ENCODE assay signal across 1 cellular context in the genomic region with DNA sequence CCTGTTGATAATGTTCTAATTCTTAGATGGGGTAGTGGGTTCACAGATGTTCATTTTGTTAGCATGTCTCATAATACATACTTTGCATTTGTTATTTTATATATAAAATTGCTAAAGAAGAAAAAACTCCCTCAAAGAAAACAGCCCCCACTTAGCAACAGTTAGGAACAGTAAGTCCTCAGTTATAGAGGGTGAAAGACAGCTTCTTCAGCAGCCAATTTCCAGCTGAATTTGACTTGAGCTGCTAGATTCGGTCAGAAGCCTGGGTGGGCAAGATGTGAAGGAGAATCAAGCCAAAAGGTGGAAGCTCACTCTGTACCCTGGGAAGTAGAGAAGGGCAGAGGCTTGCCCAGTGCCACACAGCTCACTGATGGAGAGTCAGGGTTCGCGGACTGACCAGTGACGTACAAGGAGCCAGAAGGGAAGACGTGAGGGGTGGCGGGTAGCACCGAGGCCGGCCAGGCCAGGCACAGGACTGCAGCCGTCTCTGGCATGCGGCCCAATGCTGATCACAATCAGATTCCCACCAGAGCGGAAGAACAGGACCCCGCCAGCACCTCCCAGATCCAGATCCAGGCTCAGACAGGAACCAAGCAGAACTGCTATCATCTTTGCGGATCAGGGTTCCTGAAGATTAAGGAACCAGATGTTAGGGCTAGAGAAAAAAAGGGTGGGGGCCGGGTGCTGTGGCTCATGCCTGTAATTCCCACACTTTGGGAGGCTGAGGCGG.
TF ChIP-seq lines count a peak whose summit lies in the region.

No MANE protein-coding gene starts in this region.

TF ChIP-seq in HepG2, 621 proteins besides CTCF, POLR2A, EP300 and RAD21:
- TF ChIP-seq ZNF598 (CRISPR knock-in tag; IDR thresholded peaks at IDR 0.05; ENCODE audit: borderline replicate concordance): no peak
- TF ChIP-seq, protein P1, sequence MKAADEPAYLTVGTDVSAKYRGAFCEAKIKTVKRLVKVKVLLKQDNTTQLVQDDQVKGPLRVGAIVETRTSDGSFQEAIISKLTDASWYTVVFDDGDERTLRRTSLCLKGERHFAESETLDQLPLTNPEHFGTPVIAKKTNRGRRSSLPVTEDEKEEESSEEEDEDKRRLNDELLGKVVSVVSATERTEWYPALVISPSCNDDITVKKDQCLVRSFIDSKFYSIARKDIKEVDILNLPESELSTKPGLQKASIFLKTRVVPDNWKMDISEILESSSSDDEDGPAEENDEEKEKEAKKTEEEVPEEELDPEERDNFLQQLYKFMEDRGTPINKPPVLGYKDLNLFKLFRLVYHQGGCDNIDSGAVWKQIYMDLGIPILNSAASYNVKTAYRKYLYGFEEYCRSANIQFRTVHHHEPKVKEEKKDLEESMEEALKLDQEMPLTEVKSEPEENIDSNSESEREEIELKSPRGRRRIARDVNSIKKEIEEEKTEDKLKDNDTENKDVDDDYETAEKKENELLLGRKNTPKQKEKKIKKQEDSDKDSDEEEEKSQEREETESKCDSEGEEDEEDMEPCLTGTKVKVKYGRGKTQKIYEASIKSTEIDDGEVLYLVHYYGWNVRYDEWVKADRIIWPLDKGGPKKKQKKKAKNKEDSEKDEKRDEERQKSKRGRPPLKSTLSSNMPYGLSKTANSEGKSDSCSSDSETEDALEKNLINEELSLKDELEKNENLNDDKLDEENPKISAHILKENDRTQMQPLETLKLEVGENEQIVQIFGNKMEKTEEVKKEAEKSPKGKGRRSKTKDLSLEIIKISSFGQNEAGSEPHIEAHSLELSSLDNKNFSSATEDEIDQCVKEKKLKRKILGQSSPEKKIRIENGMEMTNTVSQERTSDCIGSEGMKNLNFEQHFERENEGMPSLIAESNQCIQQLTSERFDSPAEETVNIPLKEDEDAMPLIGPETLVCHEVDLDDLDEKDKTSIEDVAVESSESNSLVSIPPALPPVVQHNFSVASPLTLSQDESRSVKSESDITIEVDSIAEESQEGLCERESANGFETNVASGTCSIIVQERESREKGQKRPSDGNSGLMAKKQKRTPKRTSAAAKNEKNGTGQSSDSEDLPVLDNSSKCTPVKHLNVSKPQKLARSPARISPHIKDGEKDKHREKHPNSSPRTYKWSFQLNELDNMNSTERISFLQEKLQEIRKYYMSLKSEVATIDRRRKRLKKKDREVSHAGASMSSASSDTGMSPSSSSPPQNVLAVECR (CRISPR knock-in tag; IDR thresholded peaks at IDR 0.05; ENCODE audit: borderline replicate concordance): no peak
- TF ChIP-seq CHD4 (IDR thresholded peaks at IDR 0.05; ENCODE audit: borderline replicate concordance, low read length): no peak
- no peak for TF ChIP-seq ZNF256 (CRISPR knock-in tag; conservative IDR thresholded peaks at IDR 0.05)
- no peak for TF ChIP-seq ZNF34 (CRISPR knock-in tag; IDR thresholded peaks at IDR 0.05; ENCODE audit: borderline replicate concordance)
- TF ChIP-seq ZNF577 (CRISPR knock-in tag; IDR thresholded peaks at IDR 0.05; ENCODE audit: borderline replicate concordance, low read depth): no peak
TF ChIP-seq in HepG2: peak in this region for 0.
